ENCODE assay signal across 17 cellular contexts in the genomic region with DNA sequence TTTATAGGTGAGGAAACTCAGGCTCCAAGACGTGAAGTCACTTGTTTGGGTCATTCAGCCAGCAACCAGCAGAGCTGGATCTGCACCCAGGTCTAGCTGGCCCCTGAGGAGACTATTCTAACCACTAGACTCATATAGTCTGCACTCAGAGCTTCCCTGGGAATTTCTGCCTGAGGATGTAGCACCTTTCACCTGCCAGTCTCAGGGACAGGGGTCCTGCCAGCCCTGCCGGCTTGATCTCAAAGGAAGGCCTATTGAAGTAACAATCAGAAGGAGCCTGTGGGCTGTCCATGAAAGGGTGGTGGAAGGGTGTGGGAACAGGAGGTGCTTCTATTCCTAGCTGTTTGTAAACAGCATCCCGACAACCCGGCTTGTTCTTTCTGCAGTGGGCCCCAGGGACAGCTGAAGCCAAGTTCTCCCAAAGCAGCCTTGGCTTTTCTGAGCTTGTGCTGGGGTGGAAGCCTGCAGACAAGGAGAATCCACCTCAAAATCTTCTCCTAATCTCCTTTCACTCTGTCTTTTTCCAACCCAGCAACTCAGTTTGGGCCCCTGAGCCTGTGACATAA. TPM values are rescaled to one million over a fixed set of nuclear protein-coding genes. Genes with fewer than 3 reads are reported as not detected.
A peak's percentile ranks its signal among the peaks of the same experiment; 100 is the strongest.
DNase-seq lines count a peak whose midpoint lies in the region; ATAC-seq and TF ChIP-seq lines count a peak whose summit lies in the region.
"Had no signal": no experiment of that assay in that cellular context is flagged by ENCODE, and none has a peak within 500 bp of the region (broad histone marks: within the 10 kb centered on the region; RNA-seq: fewer than 3 reads in every experiment).

No MANE protein-coding gene starts in this region.

- H3K27ac Mint-ChIP-seq in brain: peak overlapping the region in 3 of 5 experiments; percentile 19 to 64 (median 26)
- H3K27ac Mint-ChIP-seq: activated CD8-positive, alpha-beta T cell treated with anti-CD3 and anti-CD28 coated beads for 36 hours; CD4-positive, alpha-beta T cell had no signal

- H3K4me1 Mint-ChIP-seq in brain: peaks cover 25% of the 10 kb centered on the region

- no peaks in the 10 kb centered on the region for H3K36me3 ChIP-seq in left ventricle myocardium inferior
- H3K36me3 ChIP-seq in parathyroid adenoma (ENCODE audit: control insufficient read depth, insufficient read depth, low read length): no peaks in the 10 kb centered on the region
- peaks cover 0 to 7% of the 10 kb centered on the region in 2 donors for H3K36me3 ChIP-seq in aorta (ENCODE audit: control insufficient read depth in 1 of 2, insufficient read depth in 2 of 2, low read length in 1 of 2)
- H3K36me3 ChIP-seq: neutrophil had no signal

- TF ChIP-seq CTCF in brain (conservative IDR thresholded peaks at IDR 0.05): no peak
- TF ChIP-seq CTCF in left ventricle myocardium inferior (IDR thresholded peaks at IDR 0.05; ENCODE audit: borderline replicate concordance): no peak
- no peak for TF ChIP-seq CTCF in parathyroid adenoma (IDR thresholded peaks at IDR 0.05)

- H3K27ac ChIP-seq in left ventricle myocardium inferior (replicated peaks) (peak overlapping the region; percentile 69), parathyroid adenoma (peak overlapping the region; percentile 32), aorta (ENCODE audit: low read depth in 1 of 2, low read length in 2 of 2) (peak overlapping the region; percentile 2 to 70)
- H3K27ac ChIP-seq: body of pancreas, neutrophil had no signal

- H3K27me3 ChIP-seq in left ventricle myocardium inferior (ENCODE audit: low read depth) (peaks cover 7% of the 10 kb centered on the region), parathyroid adenoma (ENCODE audit: control insufficient read depth, insufficient read depth, low read length) (no peaks in the 10 kb centered on the region), aorta (ENCODE audit: control insufficient read depth in 1 of 2, insufficient read depth in 2 of 2, low read length in 1 of 2) (no peaks in the 10 kb centered on the region)
- H3K27me3 ChIP-seq: body of pancreas had no signal

- intact Hi-C loops in left ventricle myocardium inferior (cut with micrococcal nuclease) (no loop called here), aorta (cut with DNase I) (no loop called here)

- peak; percentile 3 for ATAC-seq in aorta (ENCODE audit: low FRiP score)
- ATAC-seq: activated CD8-positive, alpha-beta T cell treated with anti-CD3 and anti-CD28 coated beads for 36 hours; body of pancreas; left colon had no signal

- H3K4me3 ChIP-seq in left ventricle myocardium inferior (peak overlapping the region; percentile 11), parathyroid adenoma (ENCODE audit: low read depth, low read length) (no peak overlapping the region), aorta (ENCODE audit: low read length in 2 of 2) (peak overlapping the region in 1 of 2 donors; percentile 66)
- H3K4me3 ChIP-seq: body of pancreas had no signal

- H3K79me2 ChIP-seq in parathyroid adenoma: no peaks in the 10 kb centered on the region

- WGBS in aorta, 2 donors: 9% methylated on average over 4 of the region's 4 CpGs

- no peak overlapping the region for H3K9ac ChIP-seq in parathyroid adenoma

- peak overlapping the region; percentile 22 for H3K4me2 ChIP-seq in parathyroid adenoma (ENCODE audit: low read length)

- no peaks in the 10 kb centered on the region for H3K9me3 Mint-ChIP-seq in brain
- H3K9me3 Mint-ChIP-seq: activated CD8-positive, alpha-beta T cell treated with anti-CD3 and anti-CD28 coated beads for 36 hours; CD4-positive, alpha-beta T cell had no signal

- H3K9me3 ChIP-seq in left ventricle myocardium inferior (replicated peaks) (no peaks in the 10 kb centered on the region), parathyroid adenoma (ENCODE audit: control insufficient read depth, low read length) (no peaks in the 10 kb centered on the region), aorta (ENCODE audit: control insufficient read depth, low read length) (no peaks in the 10 kb centered on the region)
- H3K9me3 ChIP-seq: body of pancreas, neutrophil had no signal

- H3K4me1 ChIP-seq in left ventricle myocardium inferior (peaks cover 9% of the 10 kb centered on the region), parathyroid adenoma (peaks cover 7% of the 10 kb centered on the region), aorta (ENCODE audit: control insufficient read depth in 1 of 2, insufficient read depth in 2 of 2, low read length in 2 of 2) (peaks cover 7 to 10% of the 10 kb centered on the region in 2 donors)
- H3K4me1 ChIP-seq: body of pancreas had no signal

- no peak overlapping the region for H3K4me3 Mint-ChIP-seq in brain
- H3K4me3 Mint-ChIP-seq: activated CD8-positive, alpha-beta T cell treated with anti-CD3 and anti-CD28 coated beads for 36 hours; CD4-positive, alpha-beta T cell had no signal

- H3K27me3 Mint-ChIP-seq in brain: peaks cover 11% of the 10 kb centered on the region

- H3K36me3 Mint-ChIP-seq in brain: no peaks in the 10 kb centered on the region

- peak overlapping the region; percentile 38 for H2AFZ ChIP-seq in parathyroid adenoma

- DNase-seq in left ventricle myocardium inferior (no peak), aorta (no peak), NCI-H2227 (lab: John Stamatoyannopoulos, UW; ENCODE audit: unreplicated experiment) (no peak), nucleus accumbens (lab: John Stamatoyannopoulos, UW) (no peak), cerebellum (ENCODE audit: low spot score) (no peak)
- DNase-seq: activated CD8-positive, alpha-beta T cell treated with anti-CD3 and anti-CD28 coated beads for 36 hours; body of pancreas; CD4-positive, alpha-beta T cell; head of caudate nucleus; Kasumi-1; left colon; NCI-H1694 treated with DMSO at 0.1 percent for 48 hours; SHP77; stimulated activated CD8-positive, alpha-beta memory T cell treated with anti-CD3 and anti-CD28 coated beads, Interleukin-4, amount 100 ng/mL, for 48 hours had no signal

RNA-seq across cellular contexts. Expression of a gene that starts 7.8 kb away (rescaled TPM):
- polyA plus RNA-seq in brain (ENCODE audit: insufficient read depth, low read depth, low replicate concordance): 4.2 TPM
- total RNA-seq in left ventricle myocardium inferior: 9.2 TPM
- total RNA-seq in aorta: 100 to 1,000 TPM; 347 to 469 TPM
- 100 to 1,000 TPM; 368 to 601 TPM for polyA plus RNA-seq in aorta
- 0.64 TPM for total RNA-seq in cerebellum
- total RNA-seq: activated CD8-positive, alpha-beta T cell treated with anti-CD3 and anti-CD28 coated beads for 36 hours; CD4-positive, alpha-beta T cell had no signal

RNA-seq across cellular contexts. Expression of a gene that starts 16.8 kb away (rescaled TPM):
- polyA plus RNA-seq in brain (ENCODE audit: insufficient read depth, low read depth, low replicate concordance): 37.9 TPM
- 87.5 TPM for total RNA-seq in left ventricle myocardium inferior
- total RNA-seq in aorta: 10 to 100 TPM; 29.2 to 48.8 TPM
- 10 to 100 TPM; 34.4 to 77.4 TPM for polyA plus RNA-seq in aorta
- 31.8 TPM for total RNA-seq in cerebellum

RNA-seq across cellular contexts. Expression of a gene that starts 43.9 kb away (rescaled TPM):
- polyA plus RNA-seq in brain (ENCODE audit: insufficient read depth, low read depth, low replicate concordance): 96.5 TPM
- total RNA-seq in left ventricle myocardium inferior: 16.6 TPM
- 10 to 100 TPM; 28.0 to 43.1 TPM for total RNA-seq in aorta
- polyA plus RNA-seq in aorta: 10 to 100 TPM; 29.1 to 31.6 TPM
- total RNA-seq in cerebellum: 12.4 TPM

RNA-seq across cellular contexts. Expression of a gene that starts 49.8 kb away (rescaled TPM):
- polyA plus RNA-seq in brain (ENCODE audit: insufficient read depth, low read depth, low replicate concordance) (107 TPM), aorta (10 to 100 TPM; 76.1 to 93.1 TPM)
- total RNA-seq in left ventricle myocardium inferior (191 TPM), aorta (10 to 100 TPM; 30.6 to 39.9 TPM), cerebellum (22.0 TPM)

Comparison
In these comparisons a context has a peak if more than half of its experiments do, and no peak if none do; other contexts are left out.
1. RNA of a gene that starts 7.8 kb away (total RNA-seq): 347 to 469 TPM in aorta; 9.2 TPM in left ventricle myocardium inferior (single experiment) and 0.64 TPM in cerebellum (single experiment); every median in the first group is over 10 times any median in the second.
2. Peak in every context shown above with its lines, with median percentiles within 50 percentile points of each other: H3K27ac ChIP-seq.